In the genomic region with DNA sequence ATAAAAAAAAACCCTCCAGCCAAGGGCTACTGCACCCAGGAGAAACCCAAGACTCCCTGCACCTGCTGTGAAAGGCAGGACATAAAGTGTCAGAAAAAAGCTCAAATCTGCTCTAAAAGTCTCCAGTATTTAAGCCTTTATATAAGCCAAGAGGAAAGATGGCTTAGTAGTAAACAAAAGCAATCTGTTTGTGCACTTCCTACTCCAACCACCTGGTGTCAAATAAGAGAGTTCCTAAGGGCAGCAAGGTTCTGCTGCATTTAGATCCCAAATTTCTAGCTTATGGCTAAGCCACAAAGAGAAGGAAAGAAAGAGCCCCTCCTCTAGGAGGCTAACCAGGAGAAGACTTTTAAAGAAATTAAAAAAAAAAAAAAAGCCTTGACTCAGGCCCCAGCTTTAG, we compare ENCODE assay signal across 18 cellular contexts. TPM values are rescaled to one million over a fixed set of nuclear protein-coding genes. Genes with fewer than 3 reads are reported as not detected.
DNase-seq lines count a peak whose midpoint lies in the region; ATAC-seq and TF ChIP-seq lines count a peak whose summit lies in the region.
"Had no signal": no experiment of that assay in that cellular context is flagged by ENCODE, and none has a peak within 500 bp of the region (broad histone marks: within the 10 kb centered on the region; RNA-seq: fewer than 3 reads in every experiment).

No MANE protein-coding gene starts in this region.

- no peaks in the 10 kb centered on the region for H3K27me3 Mint-ChIP-seq in activated B cell treated with CpG ODN at 0.5 μM for 24 hours
- no peaks in the 10 kb centered on the region for H3K27me3 Mint-ChIP-seq in mesothelial cell of epicardium (ENCODE audit: low read depth)
- H3K27me3 Mint-ChIP-seq: activated CD4-positive, alpha-beta T cell treated with anti-CD3 and anti-CD28 coated beads, Interleukin-2, amount 10 ng/mL, durations not matched to agents 7 days and 5 days had no signal

- H3K27ac Mint-ChIP-seq in activated B cell treated with CpG ODN at 0.5 μM for 24 hours: peak overlapping the region; percentile 88
- H3K27ac Mint-ChIP-seq in mesothelial cell of epicardium: peak overlapping the region; percentile 94

- H3K27ac ChIP-seq in heart left ventricle (peak overlapping the region in 1 of 12 donors; percentile 19), right atrium auricular region (no peak overlapping the region), uterus (peak overlapping the region; percentile 89 to 94)
- H3K27ac ChIP-seq: brain microvascular endothelial cell, RWPE1 had no signal

- H3K4me1 ChIP-seq in heart left ventricle (peaks cover 0 to 42% (median 15%) of the 10 kb centered on the region in 12 donors), right atrium auricular region (peaks cover 0 to 24% of the 10 kb centered on the region in 2 donors), uterus (peaks cover 0 to 4% of the 10 kb centered on the region in 2 donors)

- no peaks in the 10 kb centered on the region for H3K9me3 Mint-ChIP-seq in activated B cell treated with CpG ODN at 0.5 μM for 24 hours
- no peaks in the 10 kb centered on the region for H3K9me3 Mint-ChIP-seq in mesothelial cell of epicardium
- H3K9me3 Mint-ChIP-seq: activated CD4-positive, alpha-beta T cell treated with anti-CD3 and anti-CD28 coated beads, Interleukin-2, amount 10 ng/mL, durations not matched to agents 7 days and 5 days had no signal

- H3K9me3 ChIP-seq in heart left ventricle (no peaks in the 10 kb centered on the region), right atrium auricular region (no peaks in the 10 kb centered on the region), uterus (no peaks in the 10 kb centered on the region)
- H3K9me3 ChIP-seq: upper lobe of right lung had no signal

- H3K27me3 ChIP-seq in heart left ventricle: no peaks in the 10 kb centered on the region
- no peaks in the 10 kb centered on the region for H3K27me3 ChIP-seq in right atrium auricular region
- no peaks in the 10 kb centered on the region for H3K27me3 ChIP-seq in uterus
- H3K27me3 ChIP-seq: brain microvascular endothelial cell, upper lobe of right lung had no signal

- TF ChIP-seq CTCF in heart left ventricle (IDR thresholded peaks at IDR 0.05): peak in 1 of 12 donors; percentile 8
- TF ChIP-seq CTCF in right atrium auricular region (IDR thresholded peaks at IDR 0.05): no peak
- TF ChIP-seq CTCF in activated B cell treated with CpG ODN at 0.5 μM for 24 hours (IDR thresholded peaks at IDR 0.05): no peak
- TF ChIP-seq CTCF in mesothelial cell of epicardium (IDR thresholded peaks at IDR 0.05; ENCODE audit: unreplicated experiment): no peak
- no peak for TF ChIP-seq CTCF in uterus (IDR thresholded peaks at IDR 0.05)

- H3K4me1 Mint-ChIP-seq in activated B cell treated with CpG ODN at 0.5 μM for 24 hours (peaks cover 55% of the 10 kb centered on the region), mesothelial cell of epicardium (peaks cover 61% of the 10 kb centered on the region)

- H3K4me3 Mint-ChIP-seq in activated B cell treated with CpG ODN at 0.5 μM for 24 hours: peak overlapping the region; percentile 41
- peak overlapping the region; percentile 74 for H3K4me3 Mint-ChIP-seq in mesothelial cell of epicardium

- POLR2A ChIA-PET in activated B cell treated with CpG ODN at 0.5 μM for 24 hours (lab: Charles Lee): interaction anchor here (0.7 to 1.2 kb wide), 3 partner anchors 14 to 64 kb away, joined by 3 to 4 read pairs (median 4); a partner anchor contains a TSS

- intact Hi-C loops in heart left ventricle (cut with DNase I): no loop called here
- intact Hi-C loops in activated B cell treated with CpG ODN at 0.5 μM for 24 hours (cut with micrococcal nuclease): no loop called here
- intact Hi-C loops in uterus (cut with DNase I; ENCODE audit: low total_unique reads): no loop called here
- intact Hi-C loops in left colon (cut with DNase I, micrococcal nuclease): no loop called here

- no peak for ATAC-seq in heart left ventricle
- ATAC-seq in activated B cell treated with CpG ODN at 0.5 μM for 24 hours (ENCODE audit: low read depth): no peak
- ATAC-seq in left colon: no peak
- ATAC-seq in HG03025 (IDR thresholded peaks at IDR 0.05; ENCODE audit: low FRiP score, unreplicated experiment): no peak
- no peak for ATAC-seq in HG02763 (IDR thresholded peaks at IDR 0.05; ENCODE audit: unreplicated experiment)

- H3K36me3 Mint-ChIP-seq in activated B cell treated with CpG ODN at 0.5 μM for 24 hours (ENCODE audit: low read depth) (peaks cover 26% of the 10 kb centered on the region), mesothelial cell of epicardium (peaks cover 8% of the 10 kb centered on the region)

- TF ChIP-seq POLR2A in heart left ventricle (IDR thresholded peaks at IDR 0.05): no peak
- no peak for TF ChIP-seq POLR2A in uterus (IDR thresholded peaks at IDR 0.05)

- DNase-seq in heart left ventricle (no peak), right atrium auricular region (ENCODE audit: low spot score) (no peak), activated B cell treated with CpG ODN at 0.5 μM for 24 hours (no peak), mesothelial cell of epicardium (ENCODE audit: low spot score in 2 of 2, unreplicated experiment in 2 of 2) (no peak), uterus (no peak), left colon (no peak)
- DNase-seq: ACHN; activated CD4-positive, alpha-beta T cell treated with anti-CD3 and anti-CD28 coated beads, Interleukin-2, amount 10 ng/mL, durations not matched to agents 7 days and 5 days; brain microvascular endothelial cell; head of caudate nucleus; NCI-H526; occipital lobe; stimulated activated CD4-positive, alpha-beta T cell treated with anti-CD3 and anti-CD28 coated beads, Interleukin-12 subunit alpha, Interleukin-12 subunit beta, amount 100 ng/mL, for 4 hours; T-helper 2 cell; upper lobe of right lung had no signal

- CTCF ChIA-PET in activated B cell treated with CpG ODN at 0.5 μM for 24 hours (lab: Charles Lee): interaction anchor here (1.6 to 3.2 kb wide), 4 partner anchors 11 to 64 kb away, joined by 4 to 11 read pairs (median 6); a partner anchor contains a TSS

- H3K36me3 ChIP-seq in heart left ventricle (peaks cover 0 to 3% (median 0%) of the 10 kb centered on the region in 9 donors), right atrium auricular region (no peaks in the 10 kb centered on the region), uterus (no peaks in the 10 kb centered on the region)
- H3K36me3 ChIP-seq: brain microvascular endothelial cell, upper lobe of right lung had no signal

- peak overlapping the region in 8 of 12 donors; percentile 46 to 63 (median 53) for H3K4me3 ChIP-seq in heart left ventricle
- peak overlapping the region in 1 of 2 donors; percentile 51 for H3K4me3 ChIP-seq in right atrium auricular region
- H3K4me3 ChIP-seq in uterus: peak overlapping the region; percentile 39 to 78

RNA-seq across cellular contexts. Expression of a gene that starts 20.6 kb away (rescaled TPM):
- total RNA-seq in heart left ventricle: under 1 TPM in 3 of 9 donors, not detected in 6; 0.14 to 0.43 (median 0.18) TPM
- under 1 TPM; 0.06 to 0.11 TPM for polyA plus RNA-seq in heart left ventricle
- total RNA-seq in right atrium auricular region: 1 to 10 TPM in 1 of 2 donors, under 1 TPM in 1; 0.71 to 1.5 TPM
- 0.44 and 0.60 TPM in 2 replicates for total RNA-seq in activated B cell treated with CpG ODN at 0.5 μM for 24 hours
- 0.66 to 0.97 TPM (median 0.76 TPM) in 3 replicates for total RNA-seq in mesothelial cell of epicardium
- 1 to 10 TPM in 2 of 4 donors, under 1 TPM in 2; 0.14 to 4.7 (median 1.9) TPM for total RNA-seq in uterus
- 1 to 10 TPM in 1 of 2 donors, under 1 TPM in 1; 0.36 to 2.7 TPM for total RNA-seq in left colon
- total RNA-seq: occipital lobe had no signal

Comparison
In these comparisons a context has a peak if more than half of its experiments do, and no peak if none do; other contexts are left out.
1. H3K27ac ChIP-seq: peak in uterus (2 of 2); none in right atrium auricular region (0 of 2).